In genomic region chr4:173264245-173264959, GRCh38 we compare ENCODE assay signal across 8 cellular contexts.
DNase-seq lines count a peak whose midpoint lies in the region; ATAC-seq and TF ChIP-seq lines count a peak whose summit lies in the region.

No MANE protein-coding gene starts in this region.

- no peak overlapping the region for H2BK15ac ChIP-seq in H9 (ENCODE audit: low read depth, low read length)

- no peaks in the 10 kb centered on the region for H3K36me3 ChIP-seq in MM.1S (replicated peaks; ENCODE audit: insufficient read depth, low read length)
- H3K36me3 ChIP-seq in heart right ventricle = no peaks in the 10 kb centered on the region
- no peaks in the 10 kb centered on the region for H3K36me3 ChIP-seq in PC-3 (ENCODE audit: low read depth, low read length)

- DNase-seq in H9 = no peak
- DNase-seq in MM.1S = peak; percentile 90
- peak; percentile 34 for DNase-seq in activated CD4-positive, alpha-beta T cell treated with anti-CD3 and anti-CD28 coated beads for 36 hours
- DNase-seq in heart right ventricle = peak; percentile 29 to 53
- no peak for DNase-seq in NCI-H82 treated with DMSO at 0.1 percent for 48 hours (lab: John Stamatoyannopoulos, UW; ENCODE audit: unreplicated experiment)
- no peak for DNase-seq in Ammon's horn (ENCODE audit: low spot score)
- DNase-seq in PC-3 = no peak

- no peak overlapping the region; a peak in 1 of 5 replicates for H3K4me3 Mint-ChIP-seq in H9
- H3K4me3 Mint-ChIP-seq in activated CD4-positive, alpha-beta T cell treated with anti-CD3 and anti-CD28 coated beads for 36 hours = peak overlapping the region; percentile 51

- H3K9me2 ChIP-seq in MM.1S (replicated peaks; ENCODE audit: insufficient read depth, low read length) (no peaks in the 10 kb centered on the region), PC-3 (replicated peaks; ENCODE audit: low read length) (no peaks in the 10 kb centered on the region)

- POLR2A ChIA-PET in activated CD4-positive, alpha-beta T cell treated with anti-CD3 and anti-CD28 coated beads for 36 hours (lab: Charles Lee) = no interaction called here
- POLR2A ChIA-PET in PC-3 (lab: Charles Lee; ENCODE audit: unreplicated experiment) = no interaction called here

- no peak overlapping the region for H2BK5ac ChIP-seq in H9 (ENCODE audit: insufficient read length, low read length)

- H3K79me2 ChIP-seq in H9 (ENCODE audit: insufficient read depth, low read length) (peaks cover 4% of the 10 kb centered on the region; the same call in 1 of the 2 replicates), MM.1S (ENCODE audit: low read length) (peaks cover 7% of the 10 kb centered on the region), PC-3 (ENCODE audit: low read length) (no peaks in the 10 kb centered on the region)

- no peak overlapping the region for H3K23ac ChIP-seq in H9 (ENCODE audit: insufficient read length, low read depth, low read length)

- H4K20me1 ChIP-seq in H9 (ENCODE audit: control insufficient read depth, insufficient read depth, insufficient read length) (no peaks in the 10 kb centered on the region), MM.1S (ENCODE audit: insufficient read depth, low read length) (no peaks in the 10 kb centered on the region), PC-3 (ENCODE audit: low read length) (no peaks in the 10 kb centered on the region)

- H3K4me1 ChIP-seq in H9 (ENCODE audit: insufficient read depth, low read length) (no peaks in the 10 kb centered on the region; the same call in 1 of the 2 replicates), MM.1S (ENCODE audit: low read length) (peaks cover 19% of the 10 kb centered on the region), heart right ventricle (peaks cover 0 to 15% (median 11%) of the 10 kb centered on the region in 9 donors), PC-3 (ENCODE audit: insufficient read depth, low read length) (no peaks in the 10 kb centered on the region)

- TF ChIP-seq CTCF in H9 (conservative IDR thresholded peaks at IDR 0.05) = no peak
- no peak for TF ChIP-seq CTCF in MM.1S (IDR thresholded peaks at IDR 0.05; ENCODE audit: low read length)
- TF ChIP-seq CTCF in heart right ventricle (IDR thresholded peaks at IDR 0.05) = no peak
- TF ChIP-seq CTCF in PC-3 (conservative IDR thresholded peaks at IDR 0.05; ENCODE audit: low read depth, low read length) = no peak

- H3F3A ChIP-seq in MM.1S (ENCODE audit: insufficient read depth, low read length) (peaks cover 13% of the 10 kb centered on the region), PC-3 (ENCODE audit: low read length, unreplicated experiment) (no peaks in the 10 kb centered on the region)

- ATAC-seq in GM18502 (IDR thresholded peaks at IDR 0.05; ENCODE audit: poor library complexity, unreplicated experiment) (peak; percentile 94), heart right ventricle (peak in 7 of 8 donors; percentile 72 to 91 (median 78)), PC-3 (no peak)
- peak; percentile 57 for ATAC-seq in activated CD4-positive, alpha-beta T cell treated with anti-CD3 and anti-CD28 coated beads for 36 hours

- no peak overlapping the region for H4K91ac ChIP-seq in H9 (ENCODE audit: insufficient read length, low read depth, low read length)

- no peak overlapping the region for H4K8ac ChIP-seq in H9 (replicated peaks; ENCODE audit: insufficient read length, low read depth, low read length)

- H3T11ph ChIP-seq in H9 (ENCODE audit: low read length) = no peak overlapping the region

- H3K27me3 ChIP-seq in H9 (ENCODE audit: insufficient read depth, low read length) = no peaks in the 10 kb centered on the region
- no peaks in the 10 kb centered on the region for H3K27me3 ChIP-seq in MM.1S (replicated peaks; ENCODE audit: insufficient read depth, low read length)
- no peaks in the 10 kb centered on the region for H3K27me3 ChIP-seq in heart right ventricle
- H3K27me3 ChIP-seq in PC-3 (ENCODE audit: low read length) = no peaks in the 10 kb centered on the region

- H3K4me3 ChIP-seq in MM.1S (ENCODE audit: low read length) = peak overlapping the region; percentile 35
- H3K4me3 ChIP-seq in heart right ventricle = no peak overlapping the region
- H3K4me3 ChIP-seq in PC-3 (ENCODE audit: low read length) = no peak overlapping the region

- H2BK120ac ChIP-seq in H9 (ENCODE audit: low read depth, low read length, poor library complexity, severe bottlenecking) = no peak overlapping the region

- no peak overlapping the region for H3K18ac ChIP-seq in H9 (ENCODE audit: insufficient read length, low read depth, low read length)

- H2AK5ac ChIP-seq in H9 (ENCODE audit: insufficient read length, low read length) = no peak overlapping the region

- peaks cover 6% of the 10 kb centered on the region for H3K79me1 ChIP-seq in H9 (ENCODE audit: insufficient read depth, low read depth, low read length, poor library complexity, severe bottlenecking)

- no peak overlapping the region for H3K9ac ChIP-seq in H9 (ENCODE audit: extremely low read depth, insufficient read length, low read length)
- H3K9ac ChIP-seq in MM.1S (ENCODE audit: low read length) = peak overlapping the region; percentile 15; the same call in 1 of the 2 replicates
- no peak overlapping the region for H3K9ac ChIP-seq in PC-3 (ENCODE audit: low read length)

- no peaks in the 10 kb centered on the region for H3K27me3 Mint-ChIP-seq in H9 (ENCODE audit: low read depth)
- H3K27me3 Mint-ChIP-seq in activated CD4-positive, alpha-beta T cell treated with anti-CD3 and anti-CD28 coated beads for 36 hours = no peaks in the 10 kb centered on the region

- peaks cover 16 to 27% of the 10 kb centered on the region in 2 experiments for H3K4me1 Mint-ChIP-seq in H9
- H3K4me1 Mint-ChIP-seq in activated CD4-positive, alpha-beta T cell treated with anti-CD3 and anti-CD28 coated beads for 36 hours = peaks cover 24% of the 10 kb centered on the region

- H3K27ac ChIP-seq in H9 (ENCODE audit: insufficient read length, low read depth, low read length) (no peak overlapping the region), MM.1S (ENCODE audit: low read length) (peak overlapping the region; percentile 65), heart right ventricle (peak overlapping the region in 3 of 10 donors; percentile 13 to 49 (median 27)), PC-3 (ENCODE audit: low read length) (no peak overlapping the region)

- H3K14ac ChIP-seq in H9 (ENCODE audit: insufficient read depth, low read length) = no peak overlapping the region

- H3K9me3 Mint-ChIP-seq in H9 = no peaks in the 10 kb centered on the region
- H3K9me3 Mint-ChIP-seq in activated CD4-positive, alpha-beta T cell treated with anti-CD3 and anti-CD28 coated beads for 36 hours (ENCODE audit: low read depth) = no peaks in the 10 kb centered on the region

- H2BK12ac ChIP-seq in H9 (ENCODE audit: insufficient read length, low read depth, low read length) = no peak overlapping the region

- H3K56ac ChIP-seq in H9 (ENCODE audit: insufficient read length, low read depth, low read length) = no peak overlapping the region

- no peak overlapping the region for H3K4me2 ChIP-seq in H9 (ENCODE audit: insufficient read depth, insufficient read length, low read length)
- H3K4me2 ChIP-seq in MM.1S (ENCODE audit: low read depth, low read length) = peak overlapping the region; percentile 74
- no peak overlapping the region for H3K4me2 ChIP-seq in PC-3 (ENCODE audit: low read length)

- intact Hi-C loops in activated CD4-positive, alpha-beta T cell treated with anti-CD3 and anti-CD28 coated beads for 36 hours (cut with DNase I, micrococcal nuclease) = no loop called here
- intact Hi-C loops in heart right ventricle (cut with DNase I) (no loop called here), PC-3 (cut with micrococcal nuclease) (no loop called here)

- no peak overlapping the region for H2BK20ac ChIP-seq in H9 (ENCODE audit: low read depth, low read length, poor library complexity, severe bottlenecking)

- H2AFZ ChIP-seq in H9 (ENCODE audit: low read length) (no peak overlapping the region), MM.1S (ENCODE audit: low read length) (peak overlapping the region; percentile 48), PC-3 (ENCODE audit: low read length) (no peak overlapping the region)

- no peaks in the 10 kb centered on the region for H3K23me2 ChIP-seq in H9 (ENCODE audit: insufficient read length, low read depth, low read length, poor library complexity, severe bottlenecking)

- no peak overlapping the region for H4K5ac ChIP-seq in H9 (ENCODE audit: insufficient read length, low read depth, low read length)

- H3K36me3 Mint-ChIP-seq in H9 (ENCODE audit: insufficient read depth in 1 of 3, low read depth in 3 of 3) = peaks cover 0 to 4% (median 0%) of the 10 kb centered on the region in 3 experiments; a peak in 4 of 7 replicates
- H3K36me3 Mint-ChIP-seq in activated CD4-positive, alpha-beta T cell treated with anti-CD3 and anti-CD28 coated beads for 36 hours (ENCODE audit: low read depth) = no peaks in the 10 kb centered on the region

- no CpG with 5 or more reads among the region's 6 CpGs for WGBS in H9 (ENCODE audit: extremely low coverage, insufficient read length, low lambda C conversion rate)
- WGBS in heart right ventricle, 2 donors = 29 to 39% methylated on average over 6 of the region's 6 CpGs

- CTCF ChIA-PET in activated CD4-positive, alpha-beta T cell treated with anti-CD3 and anti-CD28 coated beads for 36 hours (lab: Charles Lee) = interaction anchor here (0.6 to 2.9 kb wide), 5 partner anchors 37 to 251 kb away, joined by 3 to 13 read pairs (median 3); no protein-coding TSS in a partner anchor
- CTCF ChIA-PET in PC-3 (lab: Charles Lee) = no interaction called here

- H3K4ac ChIP-seq in H9 (ENCODE audit: low read depth, low read length) = no peak overlapping the region

- no TSS peak for BruUV-seq in PC-3 (replicated peaks; lab: Mats Ljungman, UMichigan)

- H3K9me3 ChIP-seq in H9 (ENCODE audit: control insufficient read depth, low read depth, low read length) = no peaks in the 10 kb centered on the region
- H3K9me3 ChIP-seq in MM.1S (replicated peaks; ENCODE audit: insufficient read depth, low read length) = no peaks in the 10 kb centered on the region
- H3K9me3 ChIP-seq in heart right ventricle = no peaks in the 10 kb centered on the region
- H3K9me3 ChIP-seq in PC-3 (ENCODE audit: low read length) = no peaks in the 10 kb centered on the region

- H3K27ac Mint-ChIP-seq in H9 = peak overlapping the region; percentile 5 to 67 (median 7); a peak in 4 of 7 replicates
- peak overlapping the region; percentile 26 for H3K27ac Mint-ChIP-seq in activated CD4-positive, alpha-beta T cell treated with anti-CD3 and anti-CD28 coated beads for 36 hours

Comparison
In these comparisons a context has a peak if more than half of its experiments do, and no peak if none do; other contexts are left out.
1. DNase-seq: peak in MM.1S (single experiment), activated CD4-positive, alpha-beta T cell treated with anti-CD3 and anti-CD28 coated beads for 36 hours (single experiment) and heart right ventricle (2 of 2); none in H9 (single experiment), NCI-H82 treated with DMSO at 0.1 percent for 48 hours (single experiment), Ammon's horn (single experiment) and PC-3 (single experiment).